22 cellular contexts compared by ENCODE assay signal in the genomic region with DNA sequence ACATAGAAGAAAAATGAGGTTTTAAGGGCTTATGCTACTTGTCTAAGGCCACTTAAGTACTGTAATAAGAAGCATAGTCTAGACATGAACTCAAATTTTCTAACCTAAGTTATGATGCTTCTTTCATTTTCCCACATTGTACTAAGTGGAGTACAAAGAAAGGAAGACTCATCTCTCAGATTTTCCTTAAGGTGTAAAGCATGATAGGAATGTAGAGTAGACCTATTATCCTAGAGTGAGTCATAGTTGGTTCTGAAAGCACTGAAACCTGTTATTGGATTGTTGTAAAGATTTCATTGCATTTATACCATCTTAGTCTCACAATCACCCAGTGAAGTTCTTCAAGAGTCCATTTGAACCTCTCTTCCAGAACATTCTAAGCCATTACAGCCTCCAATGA.
DNase-seq lines count a peak whose midpoint lies in the region; ATAC-seq, FAIRE-seq and TF ChIP-seq lines count a peak whose summit lies in the region.
"Had no signal": no experiment of that assay in that cellular context is flagged by ENCODE, and none has a peak within 500 bp of the region (broad histone marks: within the 10 kb centered on the region; RNA-seq: fewer than 3 reads in every experiment).

No MANE protein-coding gene starts in this region.

- DNase-seq in LoVo (ENCODE audit: low spot score) (peak; percentile 2), astrocyte (ENCODE audit: low read depth) (peak; percentile 16), kidney epithelial cell (ENCODE audit: low read depth) (peak; percentile 43), urothelium cell line (ENCODE audit: low spot score) (peak; percentile 62), cerebellar nuclear complex (lab: John Stamatoyannopoulos, UW) (no peak)
- no peak for DNase-seq in naive thymus-derived CD8-positive, alpha-beta T cell
- DNase-seq: Caco-2; CD4-positive, alpha-beta memory T cell; DMS 273 treated with DMSO at 0.1 percent for 48 hours; H7; KBM-7; NCI-H1092 treated with DMSO at 0.1 percent for 48 hours; NCI-H146; NCI-H2029 treated with DMSO at 0.1 percent for 48 hours; NCI-H2171; NCI-H446; NCI-H526; SHP77 treated with DMSO at 0.1 percent for 48 hours; SK-N-SH had no signal

- no peak overlapping the region for H3K4me2 ChIP-seq in astrocyte (ENCODE audit: low read length)
- H3K4me2 ChIP-seq: BLaER1 treated with 17β-estradiol and CSF1 and Interleukin-3, amounts not matched to agents 10 nM and 100 nM; SK-N-SH had no signal

- POLR2A ChIA-PET in naive thymus-derived CD8-positive, alpha-beta T cell (lab: Charles Lee) = no interaction called here

- peaks cover 14% of the 10 kb centered on the region for H3K4me1 Mint-ChIP-seq in astrocyte (ENCODE audit: low read depth, unreplicated experiment)
- H3K4me1 Mint-ChIP-seq in naive thymus-derived CD8-positive, alpha-beta T cell = no peaks in the 10 kb centered on the region
- H3K4me1 Mint-ChIP-seq: CD4-positive, alpha-beta memory T cell had no signal

- no peaks in the 10 kb centered on the region for H3K27me3 Mint-ChIP-seq in astrocyte (ENCODE audit: low read depth, unreplicated experiment)
- H3K27me3 Mint-ChIP-seq in naive thymus-derived CD8-positive, alpha-beta T cell = peaks cover 0 to 8% (median 4%) of the 10 kb centered on the region in 5 donors
- H3K27me3 Mint-ChIP-seq: CD4-positive, alpha-beta memory T cell had no signal

- ATAC-seq in esophagus mucosa = no peak
- ATAC-seq in naive thymus-derived CD8-positive, alpha-beta T cell = no peak

- H3K4me3 ChIP-seq in astrocyte (ENCODE audit: insufficient read depth, low read depth, low read length) (no peak overlapping the region), kidney epithelial cell (ENCODE audit: low read depth, low read length) (no peak overlapping the region)
- H3K4me3 ChIP-seq: BLaER1 treated with 17β-estradiol and CSF1 and Interleukin-3, amounts not matched to agents 10 nM and 100 nM had no signal

- no peaks in the 10 kb centered on the region for H3K4me1 ChIP-seq in astrocyte (ENCODE audit: insufficient read depth, low read length)
- H3K4me1 ChIP-seq: BLaER1 treated with 17β-estradiol and CSF1 and Interleukin-3, amounts not matched to agents 10 nM and 100 nM had no signal

- no peaks in the 10 kb centered on the region for H3K36me3 Mint-ChIP-seq in astrocyte (ENCODE audit: low read depth, unreplicated experiment)
- H3K36me3 Mint-ChIP-seq in naive thymus-derived CD8-positive, alpha-beta T cell = no peaks in the 10 kb centered on the region
- H3K36me3 Mint-ChIP-seq: CD4-positive, alpha-beta memory T cell had no signal

- H4K20me1 ChIP-seq in astrocyte (ENCODE audit: insufficient read depth, low read length) = no peaks in the 10 kb centered on the region
- H4K20me1 ChIP-seq: BLaER1 treated with 17β-estradiol and CSF1 and Interleukin-3, amounts not matched to agents 10 nM and 100 nM had no signal

- no peaks in the 10 kb centered on the region for H3K79me2 ChIP-seq in astrocyte (ENCODE audit: insufficient read depth, low read length)

- H3K27ac Mint-ChIP-seq in astrocyte (ENCODE audit: unreplicated experiment) = peak overlapping the region; percentile 53
- H3K27ac Mint-ChIP-seq in naive thymus-derived CD8-positive, alpha-beta T cell = no peak overlapping the region
- H3K27ac Mint-ChIP-seq: CD4-positive, alpha-beta memory T cell had no signal

- no peak overlapping the region for H2AFZ ChIP-seq in astrocyte (ENCODE audit: low read depth, low read length)

- H3K9ac ChIP-seq in astrocyte (ENCODE audit: low read length) = no peak overlapping the region
- H3K9ac ChIP-seq: BLaER1 treated with 17β-estradiol and CSF1 and Interleukin-3, amounts not matched to agents 10 nM and 100 nM; SK-N-SH had no signal

- H3K4me3 Mint-ChIP-seq in astrocyte (ENCODE audit: unreplicated experiment) = no peak overlapping the region
- H3K4me3 Mint-ChIP-seq in naive thymus-derived CD8-positive, alpha-beta T cell = no peak overlapping the region
- H3K4me3 Mint-ChIP-seq: CD4-positive, alpha-beta memory T cell had no signal

- H3K9me3 ChIP-seq in astrocyte (ENCODE audit: insufficient read depth, low read depth, low read length) = no peaks in the 10 kb centered on the region
- H3K9me3 ChIP-seq: Caco-2, SK-N-SH had no signal

- H3K27me3 ChIP-seq in astrocyte (ENCODE audit: insufficient read depth, low read length) (no peaks in the 10 kb centered on the region), kidney epithelial cell (ENCODE audit: control insufficient read depth, insufficient read depth, low read length) (no peaks in the 10 kb centered on the region)
- H3K27me3 ChIP-seq: BLaER1 treated with 17β-estradiol and CSF1 and Interleukin-3, amounts not matched to agents 10 nM and 100 nM had no signal

- no peak overlapping the region for H3K27ac ChIP-seq in astrocyte (ENCODE audit: low read depth, low read length)
- H3K27ac ChIP-seq: BLaER1 treated with 17β-estradiol and CSF1 and Interleukin-3, amounts not matched to agents 10 nM and 100 nM had no signal

- H3K36me3 ChIP-seq in astrocyte (ENCODE audit: insufficient read depth, low read length) = no peaks in the 10 kb centered on the region
- H3K36me3 ChIP-seq in kidney epithelial cell (ENCODE audit: control insufficient read depth, insufficient read depth, low read length) = no peaks in the 10 kb centered on the region
- H3K36me3 ChIP-seq: BLaER1 treated with 17β-estradiol and CSF1 and Interleukin-3, amounts not matched to agents 10 nM and 100 nM had no signal

- TF ChIP-seq CTCF in astrocyte (IDR thresholded peaks at IDR 0.05; ENCODE audit: insufficient read depth, low read depth, low read length) (no peak), kidney epithelial cell (IDR thresholded peaks at IDR 0.05; ENCODE audit: insufficient read depth, low read length, poor library complexity, severe bottlenecking) (no peak)

- FAIRE-seq in astrocyte (lab: Jason Lieb, UNC) (peak; percentile 73), urothelium cell line (lab: Jason Lieb, UNC) (no peak)
- FAIRE-seq: GM12891 had no signal

- peaks cover 4% of the 10 kb centered on the region for H3K9me3 Mint-ChIP-seq in astrocyte (ENCODE audit: unreplicated experiment)
- H3K9me3 Mint-ChIP-seq in naive thymus-derived CD8-positive, alpha-beta T cell = peaks cover 0 to 7% (median 0%) of the 10 kb centered on the region in 9 donors

Comparison
In these comparisons a context has a peak if more than half of its experiments do, and no peak if none do; other contexts are left out.
1. DNase-seq: peak in LoVo (single experiment), astrocyte (single experiment), kidney epithelial cell (single experiment) and urothelium cell line (single experiment); none in cerebellar nuclear complex (0 of 2) and naive thymus-derived CD8-positive, alpha-beta T cell (0 of 10).